ENCODE assay signal across 9 cellular contexts in the genomic region with DNA sequence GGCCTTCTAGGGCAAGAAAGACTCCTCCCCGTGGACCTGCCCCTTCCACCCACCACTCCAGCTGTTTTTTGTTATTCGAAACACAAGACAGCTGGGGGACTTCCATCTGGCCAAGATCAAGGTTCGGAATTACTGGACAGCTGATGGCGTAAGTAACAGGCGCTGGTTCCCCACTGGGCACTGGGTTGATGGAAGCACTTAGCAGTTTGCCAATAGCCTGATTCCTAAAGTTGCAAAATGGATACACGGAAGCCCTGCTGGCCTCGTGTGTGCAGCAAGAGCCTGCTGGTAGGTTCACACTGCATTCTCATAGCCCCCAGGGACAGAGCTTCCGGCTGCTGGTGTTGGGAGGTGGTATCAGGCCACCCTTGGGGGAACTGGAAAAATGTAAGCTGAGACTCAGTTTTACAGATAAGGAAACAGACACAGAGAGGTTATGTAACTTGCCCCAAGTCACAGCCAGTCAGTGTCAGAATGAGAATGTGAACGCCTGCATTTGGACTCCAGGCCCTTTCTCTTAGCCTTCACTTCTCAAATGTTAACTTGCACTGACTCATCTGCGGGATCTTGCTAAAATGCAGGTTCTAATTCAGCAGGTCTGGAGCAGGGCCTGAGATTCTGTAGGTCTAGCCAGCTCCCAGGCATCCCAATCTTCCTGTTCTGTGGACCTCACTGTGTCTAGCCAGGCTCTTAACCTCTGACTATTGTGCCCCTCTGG.
DNase-seq lines count a peak whose midpoint lies in the region; ATAC-seq and TF ChIP-seq lines count a peak whose summit lies in the region.
"Had no signal": no experiment of that assay in that cellular context is flagged by ENCODE, and none has a peak within 500 bp of the region (broad histone marks: within the 10 kb centered on the region; RNA-seq: fewer than 3 reads in every experiment).

No MANE protein-coding gene starts in this region.

- WGBS in GM23248 (ENCODE audit: low coverage in 1 of 2, low lambda C conversion rate in 2 of 2, missing lambda C conversion rate in 2 of 2), 2 experiments = 10 to 15% methylated on average over 10 of the region's 10 CpGs
- WGBS in body of pancreas, 2 donors = 75 to 77% methylated on average over 8 to 10 of the region's 10 CpGs

- intact Hi-C loops in body of pancreas (cut with DNase I) = no loop called here

- H3K4me3 ChIP-seq in GM23248 (no peak overlapping the region), body of pancreas (no peak overlapping the region)

- H3K4me2 ChIP-seq in GM23248 (ENCODE audit: unreplicated experiment) = no peak overlapping the region

- no peaks in the 10 kb centered on the region; the same call in 1 of the 2 replicates for H4K20me1 ChIP-seq in GM23248 (ENCODE audit: insufficient read depth)

- peak overlapping the region; percentile 5; the same call in 1 of the 2 replicates for H3K9ac ChIP-seq in GM23248
- H3K9ac ChIP-seq: parathyroid adenoma had no signal

- H3K4me1 ChIP-seq in GM23248 (ENCODE audit: insufficient read depth) (peaks cover 14% of the 10 kb centered on the region), body of pancreas (peaks cover 22% of the 10 kb centered on the region)

- H3K27me3 Mint-ChIP-seq in immature natural killer cell (ENCODE audit: low read depth in 3 of 3) = peaks cover 0 to 1% (median 0%) of the 10 kb centered on the region in 3 donors

- DNase-seq in GM23248 = peak; percentile 81
- DNase-seq in body of pancreas = peak; percentile 22 to 56 (median 40)
- DNase-seq in immature natural killer cell = no peak
- DNase-seq in stimulated activated effector memory CD8-positive, alpha-beta T cell treated with anti-CD3 and anti-CD28 coated beads, Interleukin-12 subunit alpha, Interleukin-12 subunit beta, amount 100 ng/mL, for 72 hours (ENCODE audit: low spot score in 2 of 2) = no peak
- no peak for DNase-seq in NCI-H2196 (lab: John Stamatoyannopoulos, UW; ENCODE audit: unreplicated experiment)
- no peak for DNase-seq in HT-29 (ENCODE audit: low spot score)
- DNase-seq in activated gamma-delta T cell (lab: John Stamatoyannopoulos, UW) = no peak
- DNase-seq in GM19238 (ENCODE audit: insufficient read length, low spot score) = no peak

- ATAC-seq in body of pancreas = peak; percentile 47
- no peak for ATAC-seq in stimulated activated effector memory CD8-positive, alpha-beta T cell treated with anti-CD3 and anti-CD28 coated beads, Interleukin-12 subunit alpha, Interleukin-12 subunit beta, amount 100 ng/mL, for 72 hours

- no peaks in the 10 kb centered on the region for H3K9me2 ChIP-seq in GM23248 (ENCODE audit: insufficient read depth)

- H3K27ac ChIP-seq in GM23248 (peak overlapping the region; percentile 39), body of pancreas (no peak overlapping the region)
- H3K27ac ChIP-seq: parathyroid adenoma had no signal

- no peaks in the 10 kb centered on the region for H3K79me2 ChIP-seq in GM23248 (ENCODE audit: insufficient read depth)
- H3K79me2 ChIP-seq: parathyroid adenoma had no signal

- in situ Hi-C loops in GM23248 (cut with MboI) = no loop called here

- TF ChIP-seq POLR2A in body of pancreas (IDR thresholded peaks at IDR 0.05) = no peak

- no peaks in the 10 kb centered on the region for H3K27me3 ChIP-seq in GM23248 (replicated peaks; ENCODE audit: insufficient read depth)
- no peaks in the 10 kb centered on the region for H3K27me3 ChIP-seq in body of pancreas

- H3K4me3 Mint-ChIP-seq in immature natural killer cell = peak overlapping the region; percentile 38 to 76 (median 68)
- H3K4me3 Mint-ChIP-seq in stimulated activated effector memory CD8-positive, alpha-beta T cell treated with anti-CD3 and anti-CD28 coated beads, Interleukin-12 subunit alpha, Interleukin-12 subunit beta, amount 100 ng/mL, for 72 hours = no peak overlapping the region

- H3K36me3 Mint-ChIP-seq in immature natural killer cell = peaks cover 5 to 14% (median 6%) of the 10 kb centered on the region in 3 donors
- H3K36me3 Mint-ChIP-seq in stimulated activated effector memory CD8-positive, alpha-beta T cell treated with anti-CD3 and anti-CD28 coated beads, Interleukin-12 subunit alpha, Interleukin-12 subunit beta, amount 100 ng/mL, for 72 hours = no peaks in the 10 kb centered on the region

- peaks cover 39% of the 10 kb centered on the region in 2 donors for H3K4me1 Mint-ChIP-seq in immature natural killer cell
- peaks cover 8% of the 10 kb centered on the region for H3K4me1 Mint-ChIP-seq in stimulated activated effector memory CD8-positive, alpha-beta T cell treated with anti-CD3 and anti-CD28 coated beads, Interleukin-12 subunit alpha, Interleukin-12 subunit beta, amount 100 ng/mL, for 72 hours

- peak overlapping the region; percentile 73 for H2AFZ ChIP-seq in GM23248
- H2AFZ ChIP-seq: parathyroid adenoma had no signal

- TF ChIP-seq CTCF in body of pancreas (IDR thresholded peaks at IDR 0.05) = no peak

- H3K36me3 ChIP-seq in GM23248 (ENCODE audit: low read depth) (0 out of 2 replicates have a peak, but pooled peaks cover 3% of the 10 kb centered on the region), body of pancreas (replicated peaks in 1 of 2; ENCODE audit: insufficient read depth in 1 of 2, low read depth in 2 of 2) (no peaks in the 10 kb centered on the region)

- H3F3A ChIP-seq in GM23248 (ENCODE audit: insufficient read depth) = peaks cover 22% of the 10 kb centered on the region

- H3K9me3 ChIP-seq in GM23248 (ENCODE audit: low read depth) = no peaks in the 10 kb centered on the region
- H3K9me3 ChIP-seq in body of pancreas = no peaks in the 10 kb centered on the region

- peak overlapping the region; percentile 78 to 89 (median 86) for H3K27ac Mint-ChIP-seq in immature natural killer cell
- peak overlapping the region; percentile 60 for H3K27ac Mint-ChIP-seq in stimulated activated effector memory CD8-positive, alpha-beta T cell treated with anti-CD3 and anti-CD28 coated beads, Interleukin-12 subunit alpha, Interleukin-12 subunit beta, amount 100 ng/mL, for 72 hours

- no peaks in the 10 kb centered on the region for H3K9me3 Mint-ChIP-seq in immature natural killer cell
- no peaks in the 10 kb centered on the region for H3K9me3 Mint-ChIP-seq in stimulated activated effector memory CD8-positive, alpha-beta T cell treated with anti-CD3 and anti-CD28 coated beads, Interleukin-12 subunit alpha, Interleukin-12 subunit beta, amount 100 ng/mL, for 72 hours

Comparison
In these comparisons a context has a peak if more than half of its experiments do, and no peak if none do; other contexts are left out.
1. DNase-seq: peak in GM23248 (single experiment) and body of pancreas (4 of 4); none in immature natural killer cell (0 of 3), stimulated activated effector memory CD8-positive, alpha-beta T cell treated with anti-CD3 and anti-CD28 coated beads, Interleukin-12 subunit alpha, Interleukin-12 subunit beta, amount 100 ng/mL, for 72 hours (0 of 2), NCI-H2196 (single experiment), HT-29 (single experiment), activated gamma-delta T cell (single experiment) and GM19238 (single experiment).